Comparison of ENCODE assay signal across 10 cellular contexts in the genomic region with DNA sequence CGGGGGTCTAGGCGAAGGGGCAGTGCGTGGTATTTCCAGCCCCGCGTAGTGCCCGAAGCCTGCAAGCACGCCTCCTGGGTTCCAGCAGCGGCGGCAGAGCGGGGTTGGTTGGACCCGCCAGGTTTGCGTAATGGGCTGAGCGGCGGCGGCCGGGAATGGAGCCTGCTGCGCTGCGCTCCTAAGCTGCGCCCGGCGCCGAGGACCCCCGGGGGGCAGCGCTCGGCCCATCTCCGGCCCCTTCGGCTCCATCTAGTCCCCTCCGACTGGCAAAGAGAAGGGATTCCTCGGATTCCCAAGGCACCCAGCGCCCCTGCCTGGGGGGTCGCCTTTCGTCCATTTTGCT. TPM values are rescaled to one million over a fixed set of nuclear protein-coding genes. Genes with fewer than 3 reads are reported as not detected.
DNase-seq lines count a peak whose midpoint lies in the region; ATAC-seq and TF ChIP-seq lines count a peak whose summit lies in the region.
"Not testable (repeated sequence)": the region's sequence is repeated elsewhere in the genome, so short reads cannot be mapped to it uniquely, and the experiment has no call there.
"Had no signal": no experiment of that assay in that cellular context is flagged by ENCODE, and none has a peak within 500 bp of the region (broad histone marks: within the 10 kb centered on the region; RNA-seq: fewer than 3 reads in every experiment).

No MANE protein-coding gene starts in this region.

- not testable (repeated sequence) for H3K4me1 ChIP-seq in GM23248 (ENCODE audit: insufficient read depth); RWPE2 (ENCODE audit: insufficient read depth, poor library complexity, severe bottlenecking); right cardiac atrium (ENCODE audit: control insufficient read depth, insufficient read depth, low read length)

- not testable (repeated sequence) for TF ChIP-seq CTCF in RWPE2 (IDR thresholded peaks at IDR 0.05; ENCODE audit: poor library complexity, severe bottlenecking); natural killer cell (IDR thresholded peaks at IDR 0.05)
- peak in 1 of 56 donors; percentile 7 for TF ChIP-seq CTCF in dorsolateral prefrontal cortex (IDR thresholded peaks at IDR 0.05 in 54 of 56, conservative IDR thresholded peaks at IDR 0.05 in 2 of 56; ENCODE audit: low read depth in 1 of 56, partially characterized antibody in 56 of 56)

- H4K20me1 ChIP-seq in GM23248 (ENCODE audit: insufficient read depth), result not testable (repeated sequence)

- H3K9ac ChIP-seq in GM23248, result peak overlapping the region; percentile 58; the same call in 1 of the 2 replicates

- not testable (repeated sequence) for H3K36me3 ChIP-seq in GM23248 (ENCODE audit: low read depth); RWPE2 (ENCODE audit: low read depth)

- not testable (repeated sequence) for H3K27ac Mint-ChIP-seq in activated T-cell treated with anti-CD3 and anti-CD28 coated beads, Interleukin-2, amount 50 U/mL, for 24 hours; natural killer cell

- not testable (repeated sequence) for H3K79me2 ChIP-seq in GM23248 (ENCODE audit: insufficient read depth)

- H3K9me3 ChIP-seq in GM23248 (ENCODE audit: low read depth); RWPE2 (ENCODE audit: severe bottlenecking); right cardiac atrium (ENCODE audit: control insufficient read depth, low read length): not testable (repeated sequence)

- H3K36me3 Mint-ChIP-seq in activated T-cell treated with anti-CD3 and anti-CD28 coated beads, Interleukin-2, amount 50 U/mL, for 24 hours (ENCODE audit: low read depth); natural killer cell: not testable (repeated sequence)

- not testable (repeated sequence) for H3K27me3 ChIP-seq in GM23248 (replicated peaks; ENCODE audit: insufficient read depth); RWPE2 (ENCODE audit: insufficient read depth, poor library complexity, severe bottlenecking); dorsolateral prefrontal cortex; right cardiac atrium (ENCODE audit: control insufficient read depth, insufficient read depth)

- not testable (repeated sequence) for H3K27ac ChIP-seq in GM23248; RWPE2 (ENCODE audit: poor library complexity, severe bottlenecking)
- H3K27ac ChIP-seq in dorsolateral prefrontal cortex (peak overlapping the region in 44 of 59 donors; percentile 10 to 94 (median 74)), right cardiac atrium (ENCODE audit: low read length) (peak overlapping the region; percentile 37)

- not testable (repeated sequence) for H3K9me2 ChIP-seq in GM23248 (ENCODE audit: insufficient read depth)

- H3K9me3 Mint-ChIP-seq in activated T-cell treated with anti-CD3 and anti-CD28 coated beads, Interleukin-2, amount 50 U/mL, for 24 hours; natural killer cell: not testable (repeated sequence)

- H3K4me2 ChIP-seq in GM23248 (ENCODE audit: unreplicated experiment), result not testable (repeated sequence)

- H2AFZ ChIP-seq in GM23248, result not testable (repeated sequence)

- H3F3A ChIP-seq in GM23248 (ENCODE audit: insufficient read depth), result not testable (repeated sequence)

- peak overlapping the region; percentile 72 for H3K4me3 Mint-ChIP-seq in activated T-cell treated with anti-CD3 and anti-CD28 coated beads, Interleukin-2, amount 50 U/mL, for 24 hours
- H3K4me3 Mint-ChIP-seq in natural killer cell, result peak overlapping the region; percentile 31

- intact Hi-C loops in dorsolateral prefrontal cortex (cut with DNase I); right cardiac atrium (cut with DNase I); natural killer cell (cut with micrococcal nuclease): not testable (repeated sequence)

- DNase-seq in GM23248; RWPE2 (ENCODE audit: low spot score): not testable (repeated sequence)
- peak; percentile 62 for DNase-seq in activated T-cell treated with anti-CD3 and anti-CD28 coated beads, Interleukin-2, amount 50 U/mL, for 24 hours
- peak in 3 of 10 donors; percentile 23 to 52 (median 35) for DNase-seq in dorsolateral prefrontal cortex
- DNase-seq in right cardiac atrium, result peak; percentile 11 to 65 (median 37)
- DNase-seq in natural killer cell, result peak; percentile 31
- DNase-seq in stimulated activated CD4-positive, alpha-beta T cell treated with anti-CD3 and anti-CD28 coated beads, Interleukin-15, amount 100 ng/mL, for 24 hours, result peak; percentile 34

- peak overlapping the region; percentile 59; the same call in 1 of the 2 replicates for H3K4me3 ChIP-seq in GM23248
- H3K4me3 ChIP-seq in RWPE2 (ENCODE audit: severe bottlenecking), result peak overlapping the region; percentile 37
- H3K4me3 ChIP-seq in dorsolateral prefrontal cortex, result peak overlapping the region in 57 of 59 donors; percentile 15 to 71 (median 55)
- H3K4me3 ChIP-seq in right cardiac atrium (ENCODE audit: low read length), result peak overlapping the region; percentile 67

- ATAC-seq in RWPE2 (ENCODE audit: low read depth); right cardiac atrium; natural killer cell: not testable (repeated sequence)

- H3K27me3 Mint-ChIP-seq in activated T-cell treated with anti-CD3 and anti-CD28 coated beads, Interleukin-2, amount 50 U/mL, for 24 hours; natural killer cell (ENCODE audit: low read depth in 2 of 2): not testable (repeated sequence)

- in situ Hi-C loops in GM23248 (cut with MboI), result not testable (repeated sequence)

- H3K4me1 Mint-ChIP-seq in activated T-cell treated with anti-CD3 and anti-CD28 coated beads, Interleukin-2, amount 50 U/mL, for 24 hours (ENCODE audit: low read depth); natural killer cell: not testable (repeated sequence)

- WGBS in GM23248 (ENCODE audit: low coverage in 1 of 2, low lambda C conversion rate in 2 of 2, missing lambda C conversion rate in 2 of 2), 2 experiments, result 0% methylated on average over 10 of the region's 32 CpGs; no CpG with 5 or more reads in 1 of the 2 experiments
- WGBS in right cardiac atrium, result under 1% methylated on average over 22 of the region's 32 CpGs

RNA-seq across cellular contexts. Expression of a gene that starts 24.1 kb away (rescaled TPM):
- total RNA-seq in GM23248 (2014; rRNA removed; shearing (Covaris generic)), result not detected in 2 replicates
- polyA plus RNA-seq in GM23248 (2016; fragmentation: Nextera tagmentation; extraction: Ambion mirVana) (not detected in 2 replicates), right cardiac atrium (not detected)
- total RNA-seq in dorsolateral prefrontal cortex (1 to 10 TPM in 18 of 120 experiments, under 1 TPM in 1, not detected in 101; 0.90 to 2.8 (median 1.6) TPM), right cardiac atrium (not detected), natural killer cell (1 to 10 TPM in 1 of 3 donors, not detected in 2; 1.6 TPM)
- total RNA-seq: H9, HT1080, lung microvascular endothelial cell had no signal
